13 cellular contexts compared by ENCODE assay signal in the genomic region with DNA sequence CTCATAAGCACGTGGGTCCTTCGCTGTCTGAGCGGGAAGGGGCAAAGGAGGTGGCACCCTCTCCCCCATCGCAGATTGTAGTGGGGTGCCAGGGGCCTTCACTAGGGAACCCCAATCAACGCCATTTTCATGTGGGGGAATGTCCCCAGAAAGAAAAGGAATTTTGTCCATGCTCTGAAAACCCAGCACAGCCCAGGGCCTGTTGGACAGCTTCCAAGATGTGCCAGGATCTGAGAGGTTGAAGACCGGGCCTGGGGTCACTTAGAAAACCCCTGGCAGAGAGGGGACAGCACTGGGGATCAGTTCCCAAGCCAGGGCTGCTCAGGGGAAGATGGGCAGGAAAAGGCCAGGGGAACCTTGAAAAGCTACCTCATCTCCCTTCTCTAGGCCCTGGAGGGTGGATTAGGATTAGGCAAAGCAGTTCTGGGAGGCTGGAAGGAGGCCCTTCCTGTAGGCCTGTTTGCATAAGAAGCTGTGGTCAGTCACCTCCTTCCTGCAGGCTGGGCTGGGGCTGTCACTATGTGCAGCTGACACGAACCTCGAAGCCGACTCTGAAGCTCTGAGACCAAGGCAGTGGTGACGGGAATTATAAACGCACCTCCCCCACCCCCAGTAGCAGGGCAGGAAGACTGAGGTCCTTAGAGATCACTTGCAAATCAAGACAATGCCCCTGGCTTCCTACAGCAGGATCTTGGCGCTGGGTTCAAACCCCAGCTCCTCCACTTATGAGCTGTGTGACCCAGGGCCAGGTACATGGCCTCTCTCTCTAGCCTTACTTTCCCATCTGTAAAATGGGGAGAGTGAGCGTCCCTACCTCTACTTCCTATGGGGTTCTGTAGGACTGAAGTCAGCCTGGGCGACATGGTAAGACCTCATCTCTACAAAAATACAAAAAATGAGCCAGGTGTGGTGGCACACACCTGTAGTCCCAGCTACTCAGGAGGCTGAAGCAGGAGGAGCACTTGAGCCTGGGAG. TPM values are rescaled to one million over a fixed set of nuclear protein-coding genes. Genes with fewer than 3 reads are reported as not detected.
A peak's percentile ranks its signal among the peaks of the same experiment; 100 is the strongest.
DNase-seq lines count a peak whose midpoint lies in the region; ATAC-seq and TF ChIP-seq lines count a peak whose summit lies in the region.
"Had no signal": no experiment of that assay in that cellular context is flagged by ENCODE, and none has a peak within 500 bp of the region (broad histone marks: within the 10 kb centered on the region; RNA-seq: fewer than 3 reads in every experiment).

No MANE protein-coding gene starts in this region.

- no peak for ATAC-seq in GM18498 (IDR thresholded peaks at IDR 0.05; ENCODE audit: unreplicated experiment)

- TF ChIP-seq CTCF in GM12865 (IDR thresholded peaks at IDR 0.05; ENCODE audit: insufficient read depth, low read depth, low read length, missing control alignments) (no peak), NB4 (IDR thresholded peaks at IDR 0.05; ENCODE audit: low read depth, low read length) (no peak), esophagus squamous epithelium (IDR thresholded peaks at IDR 0.05) (no peak), mesothelial cell of epicardium (IDR thresholded peaks at IDR 0.05; ENCODE audit: unreplicated experiment) (no peak), GM13976 (IDR thresholded peaks at IDR 0.05; ENCODE audit: borderline replicate concordance, control extremely low read depth, extremely low read depth, insufficient read depth, missing control alignments) (no peak)

- no peak overlapping the region for H3K4me3 ChIP-seq in GM12865 (ENCODE audit: low read depth, low read length)
- H3K4me3 ChIP-seq in NB4 (ENCODE audit: low read depth, low read length): peak overlapping the region; percentile 2
- H3K4me3 ChIP-seq in esophagus squamous epithelium: no peak overlapping the region
- H3K4me3 ChIP-seq: prostate gland, testis had no signal

- no peaks in the 10 kb centered on the region for H3K4me1 Mint-ChIP-seq in mesothelial cell of epicardium

- no peaks in the 10 kb centered on the region for H3K36me3 Mint-ChIP-seq in mesothelial cell of epicardium

- intact Hi-C loops in esophagus squamous epithelium (cut with DNase I): no loop called here

- peak overlapping the region; percentile 34 for H3K27ac Mint-ChIP-seq in mesothelial cell of epicardium
- H3K27ac Mint-ChIP-seq: activated T-helper 1 cell treated with anti-CD3 and anti-CD28 coated beads, Interleukin-12 subunit alpha, Interleukin-12 subunit beta, Interleukin-2, Interleukin-4 antibody, amounts not matched to agents 30 ng/mL and 10 ng/mL and 1 ng/mL, durations not matched to agents 14 hours and 24 hours and 36 hours had no signal

- no peaks in the 10 kb centered on the region for H3K27me3 ChIP-seq in esophagus squamous epithelium
- H3K27me3 ChIP-seq: BE2C, testis had no signal

- 79 to 92% methylated on average over 4 to 7 of the region's 14 CpGs for WGBS in esophagus squamous epithelium, 2 donors

- TF ChIP-seq POLR2A in NB4 (IDR thresholded peaks at IDR 0.05; ENCODE audit: extremely low read depth, insufficient read length) (no peak), esophagus squamous epithelium (IDR thresholded peaks at IDR 0.05) (no peak)

- in situ Hi-C loops in GM13976 (cut with MboI; ENCODE audit: low sequenced_read_pairs, unreplicated experiment): no loop called here

- H3K27ac ChIP-seq in esophagus squamous epithelium: peak overlapping the region in 2 of 4 donors; percentile 6 to 29
- H3K27ac ChIP-seq: prostate gland, testis had no signal

- H3K9me3 ChIP-seq in esophagus squamous epithelium: no peaks in the 10 kb centered on the region
- H3K9me3 ChIP-seq: BE2C, prostate gland, testis had no signal

- no peak overlapping the region for H3K4me3 Mint-ChIP-seq in mesothelial cell of epicardium
- H3K4me3 Mint-ChIP-seq: activated T-helper 1 cell treated with anti-CD3 and anti-CD28 coated beads, Interleukin-12 subunit alpha, Interleukin-12 subunit beta, Interleukin-2, Interleukin-4 antibody, amounts not matched to agents 30 ng/mL and 10 ng/mL and 1 ng/mL, durations not matched to agents 14 hours and 24 hours and 36 hours had no signal

- H3K36me3 ChIP-seq in esophagus squamous epithelium: no peaks in the 10 kb centered on the region
- H3K36me3 ChIP-seq: BE2C, prostate gland had no signal

- peak; percentile 42 for DNase-seq in GM12865 (ENCODE audit: low read depth)
- peak; percentile 100 for DNase-seq in NB4 (ENCODE audit: low read depth)
- DNase-seq in esophagus squamous epithelium (lab: John Stamatoyannopoulos, UW): peak; percentile 21
- no peak for DNase-seq in mesothelial cell of epicardium (ENCODE audit: low spot score in 2 of 2, unreplicated experiment in 2 of 2)
- no peak for DNase-seq in GM13976 (ENCODE audit: low spot score)
- no peak for DNase-seq in NCI-H1436 treated with DMSO at 0.1 percent for 48 hours (lab: John Stamatoyannopoulos, UW)
- no peak for DNase-seq in COLO668 (lab: John Stamatoyannopoulos, UW; ENCODE audit: unreplicated experiment)
- DNase-seq: BE2C, NCI-H1092, testis had no signal

- H3K9me3 Mint-ChIP-seq in mesothelial cell of epicardium: no peaks in the 10 kb centered on the region
- H3K9me3 Mint-ChIP-seq: activated T-helper 1 cell treated with anti-CD3 and anti-CD28 coated beads, Interleukin-12 subunit alpha, Interleukin-12 subunit beta, Interleukin-2, Interleukin-4 antibody, amounts not matched to agents 30 ng/mL and 10 ng/mL and 1 ng/mL, durations not matched to agents 14 hours and 24 hours and 36 hours had no signal

- H3K4me1 ChIP-seq in esophagus squamous epithelium: no peaks in the 10 kb centered on the region
- H3K4me1 ChIP-seq: prostate gland had no signal

- H3K27me3 Mint-ChIP-seq in mesothelial cell of epicardium (ENCODE audit: low read depth): peaks cover 2% of the 10 kb centered on the region

RNA-seq across cellular contexts. Expression of gene TESC, which starts 29.0 kb away (rescaled TPM):
- total RNA-seq in esophagus squamous epithelium: 1 to 10 TPM in 2 of 4 donors, under 1 TPM in 2; 0.83 to 4.8 (median 2.5) TPM
- not detected in 3 replicates for total RNA-seq in mesothelial cell of epicardium

Comparison
In these comparisons a context has a peak if more than half of its experiments do, and no peak if none do; other contexts are left out.
1. DNase-seq: peak in GM12865 (single experiment), NB4 (single experiment) and esophagus squamous epithelium (single experiment); none in mesothelial cell of epicardium (0 of 2), GM13976 (single experiment), NCI-H1436 treated with DMSO at 0.1 percent for 48 hours (single experiment) and COLO668 (single experiment).